Comparison of ENCODE assay signal across 9 cellular contexts in the genomic region with DNA sequence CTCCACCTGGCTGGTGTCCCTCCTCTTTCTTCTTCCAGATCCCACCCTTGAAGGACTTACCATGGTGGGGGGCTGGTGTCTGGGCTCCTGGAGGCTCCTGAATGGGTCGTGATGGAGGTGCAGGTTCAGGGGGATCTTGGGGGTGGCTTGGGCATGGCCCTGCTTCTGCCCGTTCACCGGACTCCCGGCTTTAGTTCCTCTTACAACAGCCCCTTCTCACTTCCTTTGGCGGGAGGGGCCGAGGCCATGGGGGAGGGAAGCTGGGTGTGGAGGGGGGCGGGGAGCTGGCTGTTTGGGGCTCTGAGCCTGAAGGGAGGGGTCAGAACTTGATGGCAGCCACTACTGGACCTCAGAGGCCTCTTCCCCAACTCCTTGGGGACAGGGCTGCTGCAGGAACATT. TPM values are rescaled to one million over a fixed set of nuclear protein-coding genes. Genes with fewer than 3 reads are reported as not detected.
DNase-seq lines count a peak whose midpoint lies in the region; ATAC-seq and TF ChIP-seq lines count a peak whose summit lies in the region.
"Had no signal": no experiment of that assay in that cellular context is flagged by ENCODE, and none has a peak within 500 bp of the region (broad histone marks: within the 10 kb centered on the region; RNA-seq: fewer than 3 reads in every experiment).

A gene (minus strand): TSS at position 196 of the 400 bp plus-strand sequence. CDS start 133 bp downstream, at position 63.

- DNase-seq in activated CD8-positive, alpha-beta memory T cell treated with anti-CD3 and anti-CD28 coated beads for 24 hours: no peak
- peak; percentile 44 for DNase-seq in activated CD4-positive, alpha-beta memory T cell treated with anti-CD3 and anti-CD28 coated beads for 36 hours
- DNase-seq in right lobe of liver (peak; percentile 71 to 84 (median 73)), tibial artery (peak; percentile 61 to 77), NCI-H1105 (lab: John Stamatoyannopoulos, UW) (no peak)
- DNase-seq: NCI-H146 had no signal

- peak; percentile 41 to 61 (median 55) for ATAC-seq in right lobe of liver
- ATAC-seq in GM18907 (IDR thresholded peaks at IDR 0.05; ENCODE audit: unreplicated experiment): no peak
- ATAC-seq in HG03097 (IDR thresholded peaks at IDR 0.05; ENCODE audit: low FRiP score, unreplicated experiment): no peak

- TF ChIP-seq CTCF in right lobe of liver (IDR thresholded peaks at IDR 0.05): no peak
- no peak for TF ChIP-seq CTCF in tibial artery (IDR thresholded peaks at IDR 0.05)

- H3K9me3 ChIP-seq in right lobe of liver (no peaks in the 10 kb centered on the region), tibial artery (no peaks in the 10 kb centered on the region)

- intact Hi-C loops in activated CD4-positive, alpha-beta memory T cell treated with anti-CD3 and anti-CD28 coated beads for 36 hours (cut with micrococcal nuclease): loop anchor here (5.0 kb wide), 3 partner anchors 130 to 225 kb away; a partner anchor contains a TSS
- intact Hi-C loops in right lobe of liver (cut with DNase I) (no loop called here), tibial artery (cut with DNase I; ENCODE audit: low total_unique reads) (no loop called here)

- TF ChIP-seq POLR2A in right lobe of liver (IDR thresholded peaks at IDR 0.05): peak; percentile 28

- H3K4me3 Mint-ChIP-seq in activated CD4-positive, alpha-beta memory T cell treated with anti-CD3 and anti-CD28 coated beads for 36 hours: peak within 1 kb of the TSS; percentile 90

- H3K27ac Mint-ChIP-seq in activated CD4-positive, alpha-beta memory T cell treated with anti-CD3 and anti-CD28 coated beads for 36 hours: peak within 1 kb of the TSS; percentile 89

- H3K4me1 ChIP-seq in right lobe of liver (peaks cover 0 to 10% (median 0%) of the 10 kb centered on the region in 4 donors), tibial artery (peaks cover 0 to 11% (median 6%) of the 10 kb centered on the region in 4 donors)

- H3K9me3 Mint-ChIP-seq in activated CD4-positive, alpha-beta memory T cell treated with anti-CD3 and anti-CD28 coated beads for 36 hours: no peaks in the 10 kb centered on the region

- H3K4me1 Mint-ChIP-seq in activated CD4-positive, alpha-beta memory T cell treated with anti-CD3 and anti-CD28 coated beads for 36 hours (ENCODE audit: low read depth): peaks cover 59% of the 10 kb centered on the region

- 12% methylated on average over 6 of the region's 7 CpGs for WGBS in right lobe of liver (ENCODE audit: insufficient coverage, low coverage, low lambda C conversion rate, missing lambda C conversion rate)

- H3K36me3 ChIP-seq in right lobe of liver: no peaks in the 10 kb centered on the region
- peaks cover under 1 to 5% (median 2%) of the 10 kb centered on the region in 3 donors for H3K36me3 ChIP-seq in tibial artery

- H3K36me3 Mint-ChIP-seq in activated CD4-positive, alpha-beta memory T cell treated with anti-CD3 and anti-CD28 coated beads for 36 hours: peaks cover 2% of the 10 kb centered on the region

- H3K4me3 ChIP-seq in right lobe of liver (peak within 1 kb of the TSS; percentile 22 to 44 (median 28)), tibial artery (peak within 1 kb of the TSS; percentile 35 to 38)

- POLR2A ChIA-PET in activated CD8-positive, alpha-beta memory T cell treated with anti-CD3 and anti-CD28 coated beads for 36 hours (lab: Charles Lee): interaction anchor here (0.5 to 5.9 kb wide), 4 partner anchors 8 to 164 kb away, joined by 3 to 31 read pairs (median 5); a partner anchor contains a TSS
- POLR2A ChIA-PET in activated CD4-positive, alpha-beta memory T cell treated with anti-CD3 and anti-CD28 coated beads for 36 hours (lab: Charles Lee): interaction anchor here (0.9 to 3.6 kb wide), 4 partner anchors 14 to 187 kb away, joined by 4 to 23 read pairs (median 4); a partner anchor contains a TSS

- H3K27me3 Mint-ChIP-seq in activated CD4-positive, alpha-beta memory T cell treated with anti-CD3 and anti-CD28 coated beads for 36 hours: peaks cover 2% of the 10 kb centered on the region

- peak within 1 kb of the TSS; percentile 6 to 63 (median 51) for H3K27ac ChIP-seq in right lobe of liver
- no peak within 1 kb of the TSS for H3K27ac ChIP-seq in tibial artery

- CTCF ChIA-PET in activated CD8-positive, alpha-beta memory T cell treated with anti-CD3 and anti-CD28 coated beads for 36 hours (lab: Charles Lee): interaction anchor here (0.6 to 6.6 kb wide), 13 partner anchors 7 to 163 kb away, joined by 3 to 59 read pairs (median 6); a partner anchor contains a TSS
- CTCF ChIA-PET in activated CD4-positive, alpha-beta memory T cell treated with anti-CD3 and anti-CD28 coated beads for 36 hours (lab: Charles Lee): interaction anchor here (1.0 to 6.8 kb wide), 14 partner anchors 9 to 230 kb away, joined by 3 to 168 read pairs (median 24); a partner anchor contains a TSS

- H3K27me3 ChIP-seq in right lobe of liver (no peaks in the 10 kb centered on the region), tibial artery (peaks cover 0 to 21% of the 10 kb centered on the region in 2 donors)

RNA-seq across cellular contexts. Expression of the gene that starts here (rescaled TPM):
- total RNA-seq in activated CD8-positive, alpha-beta memory T cell treated with anti-CD3 and anti-CD28 coated beads for 36 hours: 10 to 100 TPM; 35.4 to 36.1 TPM
- total RNA-seq in activated CD4-positive, alpha-beta memory T cell treated with anti-CD3 and anti-CD28 coated beads for 36 hours: 10 to 100 TPM; 48.7 to 50.1 TPM
- total RNA-seq in right lobe of liver: 10 to 100 TPM in 4 of 6 experiments, 1 to 10 TPM in 2; 7.9 to 21.5 (median 10.2) TPM

Comparison
In these comparisons a context has a peak if more than half of its experiments do, and no peak if none do; other contexts are left out.
1. DNase-seq: peak in activated CD4-positive, alpha-beta memory T cell treated with anti-CD3 and anti-CD28 coated beads for 36 hours (single experiment), right lobe of liver (3 of 3) and tibial artery (2 of 2); none in activated CD8-positive, alpha-beta memory T cell treated with anti-CD3 and anti-CD28 coated beads for 24 hours (single experiment) and NCI-H1105 (single experiment).
2. ATAC-seq: peak in right lobe of liver (4 of 4); none in GM18907 (single experiment) and HG03097 (single experiment).
3. H3K27ac ChIP-seq: peak in right lobe of liver (3 of 3); none in tibial artery (0 of 2).